In the genomic region with DNA sequence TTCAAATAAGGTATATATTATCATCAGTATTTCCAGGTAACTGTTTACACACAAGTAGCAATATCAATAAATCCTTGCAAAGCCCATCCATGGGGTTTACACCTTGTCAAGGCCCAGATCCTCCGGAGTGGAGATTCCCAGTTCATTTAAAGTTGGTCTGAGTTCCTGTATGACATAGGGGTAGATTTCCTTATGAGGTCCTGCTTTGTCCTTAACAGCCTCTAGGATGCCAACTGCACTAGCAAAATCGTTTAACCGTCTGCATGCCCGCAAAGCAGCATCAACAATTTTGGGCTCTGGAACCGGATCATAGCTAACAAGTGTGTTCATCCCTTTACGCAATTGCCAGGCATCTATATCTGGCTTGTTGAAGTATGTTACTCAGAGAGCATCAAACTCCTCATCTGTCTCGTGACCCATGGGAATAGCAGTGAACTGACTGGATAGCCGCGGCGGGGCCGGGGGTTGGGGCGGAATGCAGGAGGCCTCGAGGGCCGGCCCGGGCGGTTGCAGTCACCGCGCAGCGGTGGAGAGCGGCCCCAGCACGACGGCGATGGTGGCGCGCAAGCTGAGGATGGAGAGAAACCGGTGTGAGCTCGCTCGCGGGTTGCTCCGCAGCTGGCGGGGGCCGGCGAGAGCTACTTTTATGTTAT, we compare ENCODE assay signal across 14 cellular contexts. TPM values are rescaled to one million over a fixed set of nuclear protein-coding genes. Genes with fewer than 3 reads are reported as not detected.
A peak's percentile ranks its signal among the peaks of the same experiment; 100 is the strongest.
DNase-seq lines count a peak whose midpoint lies in the region; FAIRE-seq and TF ChIP-seq lines count a peak whose summit lies in the region.
"Had no signal": no experiment of that assay in that cellular context is flagged by ENCODE, and none has a peak within 500 bp of the region (broad histone marks: within the 10 kb centered on the region; RNA-seq: fewer than 3 reads in every experiment).

No MANE protein-coding gene starts in this region.

- DNase-seq in EL (peak; percentile 72), adipocyte (ENCODE audit: low read depth) (peak; percentile 36), fibroblast of villous mesenchyme (ENCODE audit: low read depth) (peak; percentile 51), neuronal stem cell (ENCODE audit: low spot score) (no peak), NCI-H526 (lab: John Stamatoyannopoulos, UW) (no peak), H4 (ENCODE audit: low spot score) (no peak), D721Med (ENCODE audit: insufficient read length, low spot score) (no peak)
- no peak for DNase-seq in activated CD4-positive, alpha-beta T cell treated with anti-CD3 and anti-CD28 coated beads for 48 hours
- DNase-seq: activated CD8-positive, alpha-beta memory T cell treated with anti-CD3 and anti-CD28 coated beads, Interleukin-2, amount 50 U/mL, for 4 hours; DMS53; NCI-H345; stimulated activated CD4-positive, alpha-beta T cell treated with anti-CD3 and anti-CD28 coated beads, Interleukin-2, amount 100 ng/mL, for 48 hours; SW 1271 had no signal

- peak overlapping the region; percentile 29 for H3K4me3 ChIP-seq in adipocyte (ENCODE audit: low read length)
- no peak overlapping the region for H3K4me3 ChIP-seq in fibroblast of villous mesenchyme (ENCODE audit: low read depth, low read length)
- H3K4me3 ChIP-seq in neuronal stem cell (ENCODE audit: low read length in 2 of 2), result no peak overlapping the region

- H3K18ac ChIP-seq in neuronal stem cell (ENCODE audit: low read length), result no peak overlapping the region

- H2BK5ac ChIP-seq in neuronal stem cell (ENCODE audit: low read length), result no peak overlapping the region

- no peak overlapping the region for H2BK15ac ChIP-seq in neuronal stem cell (ENCODE audit: low read length)

- no peaks in the 10 kb centered on the region for H3K79me1 ChIP-seq in neuronal stem cell (ENCODE audit: low read depth, low read length)

- H3K27me3 ChIP-seq in adipocyte (replicated peaks; ENCODE audit: control insufficient read depth, insufficient read depth, low read length), result no peaks in the 10 kb centered on the region
- peaks cover 0 to 34% (median 6%) of the 10 kb centered on the region in 3 experiments for H3K27me3 ChIP-seq in neuronal stem cell (ENCODE audit: control insufficient read depth in 3 of 3, insufficient read depth in 3 of 3, low read depth in 1 of 3, low read length in 3 of 3)

- H2BK12ac ChIP-seq in neuronal stem cell (ENCODE audit: low read length), result no peak overlapping the region

- FAIRE-seq in D721Med (lab: Jason Lieb, UNC), result no peak

- TF ChIP-seq CTCF in fibroblast of villous mesenchyme (IDR thresholded peaks at IDR 0.05; ENCODE audit: insufficient read depth, low read depth, low read length) (no peak), D721Med (IDR thresholded peaks at IDR 0.05; ENCODE audit: insufficient read depth, missing control alignments) (no peak)

- H3K27ac ChIP-seq in neuronal stem cell (replicated peaks; ENCODE audit: low read length), result no peak overlapping the region

- peak overlapping the region; percentile 38 for H3K4me2 ChIP-seq in neuronal stem cell (ENCODE audit: insufficient read depth, low read length, poor library complexity, severe bottlenecking)

- H3K4me1 ChIP-seq in adipocyte (ENCODE audit: control insufficient read depth, insufficient read depth, low read length), result peaks cover 11% of the 10 kb centered on the region
- no peaks in the 10 kb centered on the region for H3K4me1 ChIP-seq in neuronal stem cell (ENCODE audit: control insufficient read depth in 2 of 2, insufficient read depth in 1 of 2, low read depth in 1 of 2, low read length in 2 of 2)

- no peak overlapping the region for H3K23ac ChIP-seq in neuronal stem cell (ENCODE audit: low read depth, low read length, poor library complexity)

- no peak overlapping the region for H2AK5ac ChIP-seq in neuronal stem cell (ENCODE audit: low read depth, low read length)

- no CpG with 5 or more reads among the region's 33 CpGs for WGBS in neuronal stem cell (ENCODE audit: extremely low coverage in 2 of 2, insufficient read length in 2 of 2, insufficient replicate concordance in 1 of 2), 2 donors

- H2BK120ac ChIP-seq in neuronal stem cell (ENCODE audit: low read depth, low read length), result no peak overlapping the region

- H3K9me3 ChIP-seq in adipocyte (ENCODE audit: control insufficient read depth, low read length) (no peaks in the 10 kb centered on the region), neuronal stem cell (replicated peaks in 1 of 2; ENCODE audit: control insufficient read depth in 2 of 2, insufficient read depth in 1 of 2, low read depth in 1 of 2, low read length in 2 of 2) (no peaks in the 10 kb centered on the region)

- no peaks in the 10 kb centered on the region for H3K36me3 ChIP-seq in adipocyte (ENCODE audit: control insufficient read depth, insufficient read depth, low read length, severe bottlenecking)
- H3K36me3 ChIP-seq in neuronal stem cell (replicated peaks in 1 of 2; ENCODE audit: control insufficient read depth in 2 of 2, insufficient read depth in 2 of 2, low read length in 2 of 2), result no peaks in the 10 kb centered on the region

- H3K9ac ChIP-seq in adipocyte (ENCODE audit: low read length), result no peak overlapping the region
- H3K9ac ChIP-seq in neuronal stem cell (ENCODE audit: low read depth, low read length, poor library complexity), result no peak overlapping the region

- no peak overlapping the region for H4K91ac ChIP-seq in neuronal stem cell (ENCODE audit: low read depth, low read length, poor library complexity)

- no peak overlapping the region for H3K14ac ChIP-seq in neuronal stem cell (ENCODE audit: low read length)

- peak overlapping the region; percentile 69 for H2AFZ ChIP-seq in neuronal stem cell (ENCODE audit: low read length)

- no peak overlapping the region for H4K8ac ChIP-seq in neuronal stem cell (ENCODE audit: low read depth, low read length)

- H3K4ac ChIP-seq in neuronal stem cell (ENCODE audit: low read length), result no peak overlapping the region

RNA-seq across cellular contexts. Expression of gene FBXO34, which starts 30.6 kb away (rescaled TPM):
- 24.2 and 28.9 TPM in 2 replicates for total RNA-seq in fibroblast of villous mesenchyme
- 11.9 TPM for polyA plus RNA-seq in neuronal stem cell (2013, experiment 1 of 2)
- polyA plus RNA-seq in neuronal stem cell (2013, experiment 2 of 2), result 12.3 TPM
- 14.1 and 17.3 TPM in 2 replicates for total RNA-seq in H4 (2014; rRNA removed; shearing (Covaris generic))

RNA-seq across cellular contexts. Expression of gene DLGAP5, which starts 49.3 kb away (rescaled TPM):
- total RNA-seq in fibroblast of villous mesenchyme, result 17.4 and 35.0 TPM in 2 replicates
- polyA plus RNA-seq in neuronal stem cell (2013, experiment 1 of 2), result 124 TPM
- 125 TPM for polyA plus RNA-seq in neuronal stem cell (2013, experiment 2 of 2)
- total RNA-seq in H4 (2014; rRNA removed; shearing (Covaris generic)), result 60.1 and 74.7 TPM in 2 replicates
- total RNA-seq: B cell had no signal

Comparison
In these comparisons a context has a peak if more than half of its experiments do, and no peak if none do; other contexts are left out.
1. DNase-seq: peak in EL (single experiment), adipocyte (single experiment) and fibroblast of villous mesenchyme (single experiment); none in neuronal stem cell (single experiment), activated CD4-positive, alpha-beta T cell treated with anti-CD3 and anti-CD28 coated beads for 48 hours (single experiment), NCI-H526 (0 of 2), H4 (single experiment) and D721Med (single experiment).